ENCODE assay signal across 7 cellular contexts in the genomic region with DNA sequence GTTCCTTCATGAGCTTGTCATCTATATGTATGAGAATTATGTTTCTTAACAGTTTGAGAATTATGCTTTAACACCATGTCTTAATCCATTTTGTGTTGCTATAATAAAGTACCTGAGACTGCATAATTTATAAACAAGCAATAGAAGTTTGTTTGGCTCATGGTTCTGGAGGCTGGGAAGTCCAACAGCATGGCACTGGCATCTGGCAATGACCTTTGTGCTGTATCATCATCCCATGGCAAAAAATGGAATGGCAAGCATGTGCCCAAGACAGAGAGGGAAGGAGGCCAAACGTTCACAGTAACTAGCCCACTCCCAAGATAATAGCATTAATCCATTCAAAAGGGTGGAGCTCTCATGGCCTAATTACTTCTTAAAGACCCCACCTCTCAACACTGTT.
"Had no signal": no experiment of that assay in that cellular context is flagged by ENCODE, and none has a peak within 500 bp of the region (broad histone marks: within the 10 kb centered on the region; RNA-seq: fewer than 3 reads in every experiment).

No MANE protein-coding gene starts in this region.

- H3K4me2 ChIP-seq: KMS-11 had no signal

- DNase-seq: IMR-90, KBM-7, KG1 had no signal

- H3K9ac ChIP-seq: KMS-11 had no signal

- FAIRE-seq: HTR-8/SVneo, K562 had no signal

- H3K27ac ChIP-seq: HL-60, KMS-11 had no signal

- ATAC-seq: K562 had no signal

- H3K4me3 ChIP-seq: K562 had no signal
